23 cellular contexts compared by ENCODE assay signal in genomic region chr4:34039766-34040165, GRCh38.
"Had no signal": no experiment of that assay in that cellular context is flagged by ENCODE, and none has a peak within 500 bp of the region (broad histone marks: within the 10 kb centered on the region; RNA-seq: fewer than 3 reads in every experiment).

No MANE protein-coding gene starts in this region.

- H3K4me1 ChIP-seq: left ventricle myocardium inferior, right atrium auricular region, suprapubic skin, tibial nerve, uterus had no signal

- H3K4me3 ChIP-seq: hepatocyte, left ventricle myocardium inferior, mucosa of descending colon, ovary, right atrium auricular region, skin epidermis, suprapubic skin, tibial nerve, uterus had no signal

- H3K27ac ChIP-seq: hepatocyte, left ventricle myocardium inferior, ovary, right atrium auricular region, skin epidermis, suprapubic skin, tibial nerve, uterus had no signal

- H3K4me3 Mint-ChIP-seq: memory B cell; naive thymus-derived CD4-positive, alpha-beta T cell; natural killer cell treated with Interleukin-12 subunit alpha and Interleukin-12 subunit beta and Interleukin-15 and Interleukin-18, amount 100 ng/mL, for 72 hours; stimulated activated naive B cell treated with anti-CD40 and anti-IgM and Interleukin-4, amounts not matched to agents 10 μg/mL and 1 μg/mL and 100 μg/mL, for 72 hours; stimulated activated naive CD8-positive, alpha-beta T cell treated with anti-CD3 and anti-CD28 coated beads, Interleukin-15, Interleukin-2, amounts not matched to agents 100 ng/mL and 50 ng/mL, for 24 hours; type B pancreatic cell had no signal

- H3K36me3 Mint-ChIP-seq: memory B cell; naive thymus-derived CD4-positive, alpha-beta T cell; natural killer cell treated with Interleukin-12 subunit alpha and Interleukin-12 subunit beta and Interleukin-15 and Interleukin-18, amount 100 ng/mL, for 72 hours; stimulated activated naive B cell treated with anti-CD40 and anti-IgM and Interleukin-4, amounts not matched to agents 10 μg/mL and 1 μg/mL and 100 μg/mL, for 72 hours; type B pancreatic cell had no signal

- H2AFZ ChIP-seq: hepatocyte had no signal

- DNase-seq: islet precursor cell; left ventricle myocardium inferior; midbrain; mucosa of descending colon; naive thymus-derived CD4-positive, alpha-beta T cell; ovary; stimulated activated CD4-positive, alpha-beta T cell treated with anti-CD3 and anti-CD28 coated beads, Interleukin-12 subunit alpha, Interleukin-12 subunit beta, amount 100 ng/mL, for 4 hours; stimulated activated CD4-positive, alpha-beta T cell treated with anti-CD3 and anti-CD28 coated beads, Interleukin-15, amount 100 ng/mL, for 24 hours; stimulated activated CD4-positive, alpha-beta T cell treated with anti-CD3 and anti-CD28 coated beads, Interleukin-2, amount 100 ng/mL, for 24 hours; stimulated activated CD4-positive, alpha-beta T cell treated with anti-CD3 and anti-CD28 coated beads, Interleukin-4, amount 100 ng/mL, for 1 hour; stimulated activated naive B cell treated with anti-CD40 and anti-IgM and Interleukin-4, amounts not matched to agents 10 μg/mL and 1 μg/mL and 100 μg/mL, for 72 hours; uterus had no signal

- ATAC-seq: mucosa of descending colon; naive thymus-derived CD4-positive, alpha-beta T cell; natural killer cell treated with Interleukin-12 subunit alpha and Interleukin-12 subunit beta and Interleukin-15 and Interleukin-18, amount 100 ng/mL, for 72 hours; sciatic nerve; stimulated activated naive B cell treated with anti-CD40 and anti-IgM and Interleukin-4, amounts not matched to agents 10 μg/mL and 1 μg/mL and 100 μg/mL, for 72 hours had no signal

- H3K27me3 ChIP-seq: hepatocyte, ovary, right atrium auricular region, suprapubic skin, tibial nerve, uterus had no signal

- H3K27me3 Mint-ChIP-seq: memory B cell; naive thymus-derived CD4-positive, alpha-beta T cell; natural killer cell treated with Interleukin-12 subunit alpha and Interleukin-12 subunit beta and Interleukin-15 and Interleukin-18, amount 100 ng/mL, for 72 hours; progenitor cell of endocrine pancreas; stimulated activated naive B cell treated with anti-CD40 and anti-IgM and Interleukin-4, amounts not matched to agents 10 μg/mL and 1 μg/mL and 100 μg/mL, for 72 hours; stimulated activated naive CD8-positive, alpha-beta T cell treated with anti-CD3 and anti-CD28 coated beads, Interleukin-15, Interleukin-2, amounts not matched to agents 100 ng/mL and 50 ng/mL, for 24 hours; type B pancreatic cell had no signal

- H3K9me3 ChIP-seq: left ventricle myocardium inferior, ovary, right atrium auricular region, suprapubic skin, tibial nerve, uterus had no signal

- H3K79me2 ChIP-seq: hepatocyte had no signal

- H3K9me3 Mint-ChIP-seq: stimulated activated naive B cell treated with anti-CD40 and anti-IgM and Interleukin-4, amounts not matched to agents 10 μg/mL and 1 μg/mL and 100 μg/mL, for 72 hours; type B pancreatic cell had no signal

- H3K36me3 ChIP-seq: left ventricle myocardium inferior, ovary, right atrium auricular region, suprapubic skin, tibial nerve, uterus had no signal

- H3K4me2 ChIP-seq: hepatocyte had no signal

- H3K27ac Mint-ChIP-seq: memory B cell; naive thymus-derived CD4-positive, alpha-beta T cell; natural killer cell treated with Interleukin-12 subunit alpha and Interleukin-12 subunit beta and Interleukin-15 and Interleukin-18, amount 100 ng/mL, for 72 hours; progenitor cell of endocrine pancreas; stimulated activated naive B cell treated with anti-CD40 and anti-IgM and Interleukin-4, amounts not matched to agents 10 μg/mL and 1 μg/mL and 100 μg/mL, for 72 hours; stimulated activated naive CD8-positive, alpha-beta T cell treated with anti-CD3 and anti-CD28 coated beads, Interleukin-15, Interleukin-2, amounts not matched to agents 100 ng/mL and 50 ng/mL, for 24 hours; type B pancreatic cell had no signal

- H3K4me1 Mint-ChIP-seq: memory B cell; naive thymus-derived CD4-positive, alpha-beta T cell; stimulated activated naive B cell treated with anti-CD40 and anti-IgM and Interleukin-4, amounts not matched to agents 10 μg/mL and 1 μg/mL and 100 μg/mL, for 72 hours had no signal
